Comparison of ENCODE assay signal across 18 cellular contexts in genomic region chr18:76827205-76827885, GRCh38. TPM values are rescaled to one million over a fixed set of nuclear protein-coding genes. Genes with fewer than 3 reads are reported as not detected.
DNase-seq lines count a peak whose midpoint lies in the region; ATAC-seq, FAIRE-seq and TF ChIP-seq lines count a peak whose summit lies in the region.
"Had no signal": no experiment of that assay in that cellular context is flagged by ENCODE, and none has a peak within 500 bp of the region (broad histone marks: within the 10 kb centered on the region; RNA-seq: fewer than 3 reads in every experiment).

No MANE protein-coding gene starts in this region.

- H3K4me1 Mint-ChIP-seq in activated CD4-positive, alpha-beta T cell treated with anti-CD3 and anti-CD28 coated beads, Interleukin-2, amount 10 ng/mL, durations not matched to agents 24 days and 14 days: peaks cover 27% of the 10 kb centered on the region
- H3K4me1 Mint-ChIP-seq in activated T-helper 2 cell treated with anti-CD3 and anti-CD28 coated beads, Interferon-gamma antibody, Interleukin-2, Interleukin-4, amounts not matched to agents 10 μg/mL and 5 μg/mL and 100 μg/mL, durations not matched to agents 14 hours and 24 hours and 36 hours (ENCODE audit: low read depth): peaks cover 29% of the 10 kb centered on the region
- peaks cover 48% of the 10 kb centered on the region for H3K4me1 Mint-ChIP-seq in nephron progenitor cell

- ATAC-seq in GM19452 (IDR thresholded peaks at IDR 0.05; ENCODE audit: unreplicated experiment): no peak
- no peak for ATAC-seq in GM21737 (IDR thresholded peaks at IDR 0.05; ENCODE audit: unreplicated experiment)
- ATAC-seq: body of pancreas, gastrocnemius medialis, SK-N-SH treated with all-trans-retinoic acid at 6 μM for 48 hours had no signal

- DNase-seq in activated CD4-positive, alpha-beta T cell treated with anti-CD3 and anti-CD28 coated beads, Interleukin-2, amount 10 ng/mL, durations not matched to agents 24 days and 14 days: no peak
- DNase-seq in activated CD4-positive, alpha-beta T cell treated with anti-CD3 and anti-CD28 coated beads, Interleukin-2, amount 50 U/mL, for 1 hour: no peak
- DNase-seq in GM18507 (ENCODE audit: extremely low spot score, insufficient read length, low read depth): no peak
- DNase-seq in activated T-helper 2 cell treated with anti-CD3 and anti-CD28 coated beads, Interferon-gamma antibody, Interleukin-2, Interleukin-4, amounts not matched to agents 10 μg/mL and 5 μg/mL and 100 μg/mL, durations not matched to agents 14 hours and 24 hours and 36 hours (ENCODE audit: low spot score): no peak
- DNase-seq in nephron progenitor cell: no peak
- DNase-seq in NCI-H446 (lab: John Stamatoyannopoulos, UW): no peak
- DNase-seq: body of pancreas, DMS 273 treated with DMSO at 0.1 percent for 48 hours, endodermal cell, gastrocnemius medialis, immature natural killer cell, NCI-H1048, small intestine had no signal

- H3K36me3 Mint-ChIP-seq in activated CD4-positive, alpha-beta T cell treated with anti-CD3 and anti-CD28 coated beads, Interleukin-2, amount 10 ng/mL, durations not matched to agents 24 days and 14 days (ENCODE audit: low read depth): peaks cover 4% of the 10 kb centered on the region
- peaks cover 27% of the 10 kb centered on the region for H3K36me3 Mint-ChIP-seq in activated T-helper 2 cell treated with anti-CD3 and anti-CD28 coated beads, Interferon-gamma antibody, Interleukin-2, Interleukin-4, amounts not matched to agents 10 μg/mL and 5 μg/mL and 100 μg/mL, durations not matched to agents 14 hours and 24 hours and 36 hours (ENCODE audit: low read depth)
- peaks cover 26% of the 10 kb centered on the region for H3K36me3 Mint-ChIP-seq in nephron progenitor cell (ENCODE audit: low read depth)

- no peaks in the 10 kb centered on the region for H3K27me3 Mint-ChIP-seq in activated CD4-positive, alpha-beta T cell treated with anti-CD3 and anti-CD28 coated beads, Interleukin-2, amount 10 ng/mL, durations not matched to agents 24 days and 14 days
- H3K27me3 Mint-ChIP-seq in activated T-helper 2 cell treated with anti-CD3 and anti-CD28 coated beads, Interferon-gamma antibody, Interleukin-2, Interleukin-4, amounts not matched to agents 10 μg/mL and 5 μg/mL and 100 μg/mL, durations not matched to agents 14 hours and 24 hours and 36 hours (ENCODE audit: low read depth): no peaks in the 10 kb centered on the region
- H3K27me3 Mint-ChIP-seq in nephron progenitor cell (ENCODE audit: low read depth, poor library complexity): peaks cover 3% of the 10 kb centered on the region

- FAIRE-seq in GM18507 (lab: Jason Lieb, UNC): peak; percentile 50
- FAIRE-seq: A204.1, small intestine had no signal

- no peak overlapping the region for H3K4me3 Mint-ChIP-seq in activated CD4-positive, alpha-beta T cell treated with anti-CD3 and anti-CD28 coated beads, Interleukin-2, amount 10 ng/mL, durations not matched to agents 24 days and 14 days
- no peak overlapping the region for H3K4me3 Mint-ChIP-seq in activated T-helper 2 cell treated with anti-CD3 and anti-CD28 coated beads, Interferon-gamma antibody, Interleukin-2, Interleukin-4, amounts not matched to agents 10 μg/mL and 5 μg/mL and 100 μg/mL, durations not matched to agents 14 hours and 24 hours and 36 hours (ENCODE audit: low read depth)
- no peak overlapping the region for H3K4me3 Mint-ChIP-seq in nephron progenitor cell
- H3K4me3 Mint-ChIP-seq: activated T-helper 1 cell treated with anti-CD3 and anti-CD28 coated beads, Interleukin-12 subunit alpha, Interleukin-12 subunit beta, Interleukin-2, Interleukin-4 antibody, amounts not matched to agents 30 ng/mL and 10 ng/mL and 1 ng/mL, durations not matched to agents 14 hours and 24 hours and 36 hours; endodermal cell; immature natural killer cell had no signal

- peaks cover 2% of the 10 kb centered on the region for H3K9me3 Mint-ChIP-seq in activated CD4-positive, alpha-beta T cell treated with anti-CD3 and anti-CD28 coated beads, Interleukin-2, amount 10 ng/mL, durations not matched to agents 24 days and 14 days
- peaks cover 2% of the 10 kb centered on the region for H3K9me3 Mint-ChIP-seq in activated T-helper 2 cell treated with anti-CD3 and anti-CD28 coated beads, Interferon-gamma antibody, Interleukin-2, Interleukin-4, amounts not matched to agents 10 μg/mL and 5 μg/mL and 100 μg/mL, durations not matched to agents 14 hours and 24 hours and 36 hours
- H3K9me3 Mint-ChIP-seq in nephron progenitor cell: peaks cover 13% of the 10 kb centered on the region
- H3K9me3 Mint-ChIP-seq: activated T-helper 1 cell treated with anti-CD3 and anti-CD28 coated beads, Interleukin-12 subunit alpha, Interleukin-12 subunit beta, Interleukin-2, Interleukin-4 antibody, amounts not matched to agents 30 ng/mL and 10 ng/mL and 1 ng/mL, durations not matched to agents 14 hours and 24 hours and 36 hours; immature natural killer cell had no signal

- H3K27ac Mint-ChIP-seq in activated CD4-positive, alpha-beta T cell treated with anti-CD3 and anti-CD28 coated beads, Interleukin-2, amount 10 ng/mL, durations not matched to agents 24 days and 14 days: peak overlapping the region; percentile 49
- H3K27ac Mint-ChIP-seq in activated T-helper 2 cell treated with anti-CD3 and anti-CD28 coated beads, Interferon-gamma antibody, Interleukin-2, Interleukin-4, amounts not matched to agents 10 μg/mL and 5 μg/mL and 100 μg/mL, durations not matched to agents 14 hours and 24 hours and 36 hours: peak overlapping the region; percentile 18
- H3K27ac Mint-ChIP-seq in nephron progenitor cell: peak overlapping the region; percentile 30
- H3K27ac Mint-ChIP-seq: activated T-helper 1 cell treated with anti-CD3 and anti-CD28 coated beads, Interleukin-12 subunit alpha, Interleukin-12 subunit beta, Interleukin-2, Interleukin-4 antibody, amounts not matched to agents 30 ng/mL and 10 ng/mL and 1 ng/mL, durations not matched to agents 14 hours and 24 hours and 36 hours; endodermal cell had no signal

- TF ChIP-seq CTCF in nephron progenitor cell (IDR thresholded peaks at IDR 0.05): no peak

- intact Hi-C loops in activated CD4-positive, alpha-beta T cell treated with anti-CD3 and anti-CD28 coated beads, Interleukin-2, amount 10 ng/mL, durations not matched to agents 24 days and 14 days (cut with micrococcal nuclease): no loop called here
- intact Hi-C loops in activated T-helper 2 cell treated with anti-CD3 and anti-CD28 coated beads, Interferon-gamma antibody, Interleukin-2, Interleukin-4, amounts not matched to agents 10 μg/mL and 5 μg/mL and 100 μg/mL, durations not matched to agents 14 hours and 24 hours and 36 hours (cut with micrococcal nuclease): loop anchor here (10.0 kb wide), 1 partner anchor 307 kb away; the partner anchor contains the start of gene MBP

RNA-seq across cellular contexts. Expression of gene ZNF236, which starts 5.0 kb away (rescaled TPM):
- 17.5 and 22.0 TPM in 2 replicates for total RNA-seq in activated CD4-positive, alpha-beta T cell treated with anti-CD3 and anti-CD28 coated beads, Interleukin-2, amount 10 ng/mL, durations not matched to agents 24 days and 14 days
- total RNA-seq in activated T-helper 2 cell treated with anti-CD3 and anti-CD28 coated beads, Interferon-gamma antibody, Interleukin-2, Interleukin-4, amounts not matched to agents 10 μg/mL and 5 μg/mL and 100 μg/mL, durations not matched to agents 14 hours and 24 hours and 36 hours: 19.8 and 22.9 TPM in 2 replicates
